In genomic region chr14:95662376-95663186, GRCh38 we compare ENCODE assay signal across 8 cellular contexts. TPM values are rescaled to one million over a fixed set of nuclear protein-coding genes. Genes with fewer than 3 reads are reported as not detected.
DNase-seq lines count a peak whose midpoint lies in the region; ATAC-seq lines count a peak whose summit lies in the region.
"Had no signal": no experiment of that assay in that cellular context is flagged by ENCODE, and none has a peak within 500 bp of the region (broad histone marks: within the 10 kb centered on the region; RNA-seq: fewer than 3 reads in every experiment).

No MANE protein-coding gene starts in this region.

- peak; percentile 87 for DNase-seq in NAMALWA (ENCODE audit: low spot score)
- DNase-seq in renal cortical epithelial cell (ENCODE audit: low read depth) = peak; percentile 9
- DNase-seq in NCI-H1436 (lab: John Stamatoyannopoulos, UW) = no peak
- DNase-seq in occipital lobe (lab: John Stamatoyannopoulos, UW) = no peak
- no peak for DNase-seq in activated CD4-positive, alpha-beta T cell treated with anti-CD3 and anti-CD28 coated beads for 4 hours

- ATAC-seq in GM19025 (IDR thresholded peaks at IDR 0.05; ENCODE audit: low read depth, unreplicated experiment) (peak; percentile 28), HG02798 (IDR thresholded peaks at IDR 0.05; ENCODE audit: poor library complexity, unreplicated experiment) (peak; percentile 53)

RNA-seq across cellular contexts. Expression of gene TCL1B, which starts 23.6 kb away (rescaled TPM):
- total RNA-seq in renal cortical epithelial cell (not detected in 2 replicates), occipital lobe (not detected)
- total RNA-seq: cardiac septum had no signal

RNA-seq across cellular contexts. Expression of gene TCL1A, which starts 51.3 kb away (rescaled TPM):
- total RNA-seq in renal cortical epithelial cell (not detected in 2 replicates), occipital lobe (0.31 TPM)
- total RNA-seq: cardiac septum had no signal

Comparison
In these comparisons a context has a peak if more than half of its experiments do, and no peak if none do; other contexts are left out.
1. DNase-seq: peak in NAMALWA (single experiment) and renal cortical epithelial cell (single experiment); none in NCI-H1436 (single experiment), occipital lobe (single experiment) and activated CD4-positive, alpha-beta T cell treated with anti-CD3 and anti-CD28 coated beads for 4 hours (0 of 2).